3 cellular contexts compared by ENCODE assay signal in genomic region chr5:5191906-5192305, GRCh38.
TF ChIP-seq lines count a peak whose summit lies in the region.

No MANE protein-coding gene starts in this region.

TF ChIP-seq in SK-N-SH, 30 proteins besides CTCF, POLR2A, EP300 and RAD21:
- TF ChIP-seq USF2 (IDR thresholded peaks at IDR 0.05; ENCODE audit: borderline replicate concordance, low read depth, low read length), result no peak
- no peak for TF ChIP-seq USF1 (IDR thresholded peaks at IDR 0.05; ENCODE audit: borderline replicate concordance, low read depth)
- TF ChIP-seq FOXJ3 (CRISPR knock-in tag; IDR thresholded peaks at IDR 0.05), result no peak
- TF ChIP-seq TAF1 (IDR thresholded peaks at IDR 0.05; ENCODE audit: borderline replicate concordance, low read depth, low read length), result no peak
- no peak for TF ChIP-seq SIN3A (IDR thresholded peaks at IDR 0.05; ENCODE audit: borderline replicate concordance, low read depth, low read length)
- no peak for TF ChIP-seq RFX5 (IDR thresholded peaks at IDR 0.05; ENCODE audit: low read length)
- TF ChIP-seq RCOR1 (IDR thresholded peaks at IDR 0.05; ENCODE audit: low read length), result no peak
- TF ChIP-seq MEF2A (IDR thresholded peaks at IDR 0.05; ENCODE audit: borderline replicate concordance, low read depth), result no peak
- TF ChIP-seq MXI1 (IDR thresholded peaks at IDR 0.05; ENCODE audit: low read depth, low read length), result no peak
- no peak for TF ChIP-seq GABPA (IDR thresholded peaks at IDR 0.05; ENCODE audit: low read depth)
- TF ChIP-seq NFIC (IDR thresholded peaks at IDR 0.05; ENCODE audit: borderline replicate concordance), result no peak

TF ChIP-seq in SK-N-SH treated with all-trans-retinoic acid at 6 μM for 48 hours, 23 proteins besides CTCF, POLR2A, EP300 and RAD21:
- TF ChIP-seq ESRRG (CRISPR knock-in tag; IDR thresholded peaks at IDR 0.05) (no peak), ZNF70 (CRISPR knock-in tag; IDR thresholded peaks at IDR 0.05) (no peak), PATZ1 (CRISPR knock-in tag; IDR thresholded peaks at IDR 0.05; ENCODE audit: borderline replicate concordance) (no peak), ZFP3 (CRISPR knock-in tag; IDR thresholded peaks at IDR 0.05) (no peak), BACH2 (CRISPR knock-in tag; IDR thresholded peaks at IDR 0.05; ENCODE audit: borderline replicate concordance) (no peak), ZC3H10 (CRISPR knock-in tag; IDR thresholded peaks at IDR 0.05) (no peak), PPARA (CRISPR knock-in tag; IDR thresholded peaks at IDR 0.05; ENCODE audit: borderline replicate concordance) (no peak), RARB (CRISPR knock-in tag; IDR thresholded peaks at IDR 0.05) (no peak), CSDC2 (CRISPR knock-in tag; IDR thresholded peaks at IDR 0.05) (no peak), GLIS3 (CRISPR knock-in tag; IDR thresholded peaks at IDR 0.05) (no peak), SNAI2 (CRISPR knock-in tag; IDR thresholded peaks at IDR 0.05) (no peak)
TF ChIP-seq in SK-N-SH treated with all-trans-retinoic acid at 6 μM for 48 hours: peak in this region for 0.

TF ChIP-seq in H1, 55 proteins besides CTCF, POLR2A, EP300 and RAD21:
- TF ChIP-seq GTF2F1 (IDR thresholded peaks at IDR 0.05; ENCODE audit: borderline replicate concordance, low read depth, low read length) (no peak), CTBP2 (IDR thresholded peaks at IDR 0.05; ENCODE audit: borderline replicate concordance, insufficient read depth, insufficient read length, low read length) (no peak)
